In genomic region chr1:229342902-229343587, GRCh38 we compare ENCODE assay signal across 1 cellular context.
TF ChIP-seq lines count a peak whose summit lies in the region.

Gene CCSAP, minus strand, starts transcription at chr1:229343047. Its CDS starts 582 bp downstream, at chr1:229342465.

TF ChIP-seq in HepG2, 621 proteins besides CTCF, POLR2A, EP300 and RAD21 (continued from another document):
- TF ChIP-seq MIER2 (CRISPR knock-in tag; IDR thresholded peaks at IDR 0.05), result no peak
- TF ChIP-seq ZSCAN30 (CRISPR knock-in tag; IDR thresholded peaks at IDR 0.05), result no peak
- TF ChIP-seq, protein P1, sequence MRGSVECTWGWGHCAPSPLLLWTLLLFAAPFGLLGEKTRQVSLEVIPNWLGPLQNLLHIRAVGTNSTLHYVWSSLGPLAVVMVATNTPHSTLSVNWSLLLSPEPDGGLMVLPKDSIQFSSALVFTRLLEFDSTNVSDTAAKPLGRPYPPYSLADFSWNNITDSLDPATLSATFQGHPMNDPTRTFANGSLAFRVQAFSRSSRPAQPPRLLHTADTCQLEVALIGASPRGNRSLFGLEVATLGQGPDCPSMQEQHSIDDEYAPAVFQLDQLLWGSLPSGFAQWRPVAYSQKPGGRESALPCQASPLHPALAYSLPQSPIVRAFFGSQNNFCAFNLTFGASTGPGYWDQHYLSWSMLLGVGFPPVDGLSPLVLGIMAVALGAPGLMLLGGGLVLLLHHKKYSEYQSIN (CRISPR knock-in tag; IDR thresholded peaks at IDR 0.05; ENCODE audit: borderline replicate concordance), result no peak
- TF ChIP-seq ZBTB3 (CRISPR knock-in tag; IDR thresholded peaks at IDR 0.05; ENCODE audit: borderline replicate concordance, low read depth), result 0 out of 2 replicates have a peak, but pooled peaks have one; percentile 44
- TF ChIP-seq FOXJ3 (CRISPR knock-in tag; IDR thresholded peaks at IDR 0.05; ENCODE audit: borderline replicate concordance), result no peak
- TF ChIP-seq ZBTB8A (CRISPR knock-in tag; IDR thresholded peaks at IDR 0.05; ENCODE audit: borderline replicate concordance, low read depth), result no peak
- no peak for TF ChIP-seq MAFF (IDR thresholded peaks at IDR 0.05; ENCODE audit: low read depth, low read length)
- TF ChIP-seq, protein P2, sequence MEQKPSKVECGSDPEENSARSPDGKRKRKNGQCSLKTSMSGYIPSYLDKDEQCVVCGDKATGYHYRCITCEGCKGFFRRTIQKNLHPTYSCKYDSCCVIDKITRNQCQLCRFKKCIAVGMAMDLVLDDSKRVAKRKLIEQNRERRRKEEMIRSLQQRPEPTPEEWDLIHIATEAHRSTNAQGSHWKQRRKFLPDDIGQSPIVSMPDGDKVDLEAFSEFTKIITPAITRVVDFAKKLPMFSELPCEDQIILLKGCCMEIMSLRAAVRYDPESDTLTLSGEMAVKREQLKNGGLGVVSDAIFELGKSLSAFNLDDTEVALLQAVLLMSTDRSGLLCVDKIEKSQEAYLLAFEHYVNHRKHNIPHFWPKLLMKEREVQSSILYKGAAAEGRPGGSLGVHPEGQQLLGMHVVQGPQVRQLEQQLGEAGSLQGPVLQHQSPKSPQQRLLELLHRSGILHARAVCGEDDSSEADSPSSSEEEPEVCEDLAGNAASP (CRISPR knock-in tag; IDR thresholded peaks at IDR 0.05; ENCODE audit: borderline replicate concordance), result no peak
- TF ChIP-seq NR0B2 (CRISPR knock-in tag; IDR thresholded peaks at IDR 0.05), result peak; percentile 40; the same call in 1 of the 2 replicates
- TF ChIP-seq, protein P3, sequence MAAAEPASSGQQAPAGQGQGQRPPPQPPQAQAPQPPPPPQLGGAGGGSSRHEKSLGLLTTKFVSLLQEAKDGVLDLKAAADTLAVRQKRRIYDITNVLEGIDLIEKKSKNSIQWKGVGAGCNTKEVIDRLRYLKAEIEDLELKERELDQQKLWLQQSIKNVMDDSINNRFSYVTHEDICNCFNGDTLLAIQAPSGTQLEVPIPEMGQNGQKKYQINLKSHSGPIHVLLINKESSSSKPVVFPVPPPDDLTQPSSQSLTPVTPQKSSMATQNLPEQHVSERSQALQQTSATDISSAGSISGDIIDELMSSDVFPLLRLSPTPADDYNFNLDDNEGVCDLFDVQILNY (CRISPR knock-in tag; conservative IDR thresholded peaks at IDR 0.05), result peak; percentile 51; the same call in 1 of the 2 replicates
- TF ChIP-seq SP5 (CRISPR knock-in tag; IDR thresholded peaks at IDR 0.05; ENCODE audit: borderline replicate concordance, low read depth), result no peak; the same call in 1 of the 2 replicates
- no peak for TF ChIP-seq GLI4 (CRISPR knock-in tag; IDR thresholded peaks at IDR 0.05; ENCODE audit: borderline replicate concordance)
- no peak for TF ChIP-seq ZNF543 (CRISPR knock-in tag; IDR thresholded peaks at IDR 0.05)
- no peak for TF ChIP-seq ZNF383 (CRISPR knock-in tag; IDR thresholded peaks at IDR 0.05; ENCODE audit: borderline replicate concordance)
- TF ChIP-seq ZNF629 (CRISPR knock-in tag; conservative IDR thresholded peaks at IDR 0.05), result no peak
- TF ChIP-seq CHD4 (IDR thresholded peaks at IDR 0.05; ENCODE audit: borderline replicate concordance, low read length), result no peak
- TF ChIP-seq JARID2 (CRISPR knock-in tag; IDR thresholded peaks at IDR 0.05; ENCODE audit: insufficient replicate concordance), result no peak
- TF ChIP-seq NFIC (IDR thresholded peaks at IDR 0.05; ENCODE audit: low read length), result no peak
- no peak for TF ChIP-seq ZNF720 (CRISPR knock-in tag; IDR thresholded peaks at IDR 0.05)
- TF ChIP-seq, protein P4, sequence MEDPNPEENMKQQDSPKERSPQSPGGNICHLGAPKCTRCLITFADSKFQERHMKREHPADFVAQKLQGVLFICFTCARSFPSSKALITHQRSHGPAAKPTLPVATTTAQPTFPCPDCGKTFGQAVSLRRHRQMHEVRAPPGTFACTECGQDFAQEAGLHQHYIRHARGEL (CRISPR knock-in tag; IDR thresholded peaks at IDR 0.05), result no peak
- no peak for TF ChIP-seq ZNF317 (CRISPR knock-in tag; IDR thresholded peaks at IDR 0.05)
- TF ChIP-seq, protein P5, sequence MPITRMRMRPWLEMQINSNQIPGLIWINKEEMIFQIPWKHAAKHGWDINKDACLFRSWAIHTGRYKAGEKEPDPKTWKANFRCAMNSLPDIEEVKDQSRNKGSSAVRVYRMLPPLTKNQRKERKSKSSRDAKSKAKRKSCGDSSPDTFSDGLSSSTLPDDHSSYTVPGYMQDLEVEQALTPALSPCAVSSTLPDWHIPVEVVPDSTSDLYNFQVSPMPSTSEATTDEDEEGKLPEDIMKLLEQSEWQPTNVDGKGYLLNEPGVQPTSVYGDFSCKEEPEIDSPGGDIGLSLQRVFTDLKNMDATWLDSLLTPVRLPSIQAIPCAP (CRISPR knock-in tag; IDR thresholded peaks at IDR 0.05; ENCODE audit: low read depth), result no peak
- TF ChIP-seq SATB2 (CRISPR knock-in tag; IDR thresholded peaks at IDR 0.05), result no peak
- no peak for TF ChIP-seq ZNF337 (CRISPR knock-in tag; IDR thresholded peaks at IDR 0.05; ENCODE audit: borderline replicate concordance, low read depth)
- TF ChIP-seq, protein P6, sequence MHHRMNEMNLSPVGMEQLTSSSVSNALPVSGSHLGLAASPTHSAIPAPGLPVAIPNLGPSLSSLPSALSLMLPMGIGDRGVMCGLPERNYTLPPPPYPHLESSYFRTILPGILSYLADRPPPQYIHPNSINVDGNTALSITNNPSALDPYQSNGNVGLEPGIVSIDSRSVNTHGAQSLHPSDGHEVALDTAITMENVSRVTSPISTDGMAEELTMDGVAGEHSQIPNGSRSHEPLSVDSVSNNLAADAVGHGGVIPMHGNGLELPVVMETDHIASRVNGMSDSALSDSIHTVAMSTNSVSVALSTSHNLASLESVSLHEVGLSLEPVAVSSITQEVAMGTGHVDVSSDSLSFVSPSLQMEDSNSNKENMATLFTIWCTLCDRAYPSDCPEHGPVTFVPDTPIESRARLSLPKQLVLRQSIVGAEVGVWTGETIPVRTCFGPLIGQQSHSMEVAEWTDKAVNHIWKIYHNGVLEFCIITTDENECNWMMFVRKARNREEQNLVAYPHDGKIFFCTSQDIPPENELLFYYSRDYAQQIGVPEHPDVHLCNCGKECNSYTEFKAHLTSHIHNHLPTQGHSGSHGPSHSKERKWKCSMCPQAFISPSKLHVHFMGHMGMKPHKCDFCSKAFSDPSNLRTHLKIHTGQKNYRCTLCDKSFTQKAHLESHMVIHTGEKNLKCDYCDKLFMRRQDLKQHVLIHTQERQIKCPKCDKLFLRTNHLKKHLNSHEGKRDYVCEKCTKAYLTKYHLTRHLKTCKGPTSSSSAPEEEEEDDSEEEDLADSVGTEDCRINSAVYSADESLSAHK (CRISPR knock-in tag; IDR thresholded peaks at IDR 0.05; ENCODE audit: borderline replicate concordance), result no peak
- no peak for TF ChIP-seq HNRNPL (IDR thresholded peaks at IDR 0.05; ENCODE audit: low read depth, low read length)
- TF ChIP-seq MED1 (CRISPR knock-in tag; IDR thresholded peaks at IDR 0.05), result no peak
- TF ChIP-seq YEATS2 (CRISPR knock-in tag; IDR thresholded peaks at IDR 0.05; ENCODE audit: borderline replicate concordance), result no peak
